In the genomic region with DNA sequence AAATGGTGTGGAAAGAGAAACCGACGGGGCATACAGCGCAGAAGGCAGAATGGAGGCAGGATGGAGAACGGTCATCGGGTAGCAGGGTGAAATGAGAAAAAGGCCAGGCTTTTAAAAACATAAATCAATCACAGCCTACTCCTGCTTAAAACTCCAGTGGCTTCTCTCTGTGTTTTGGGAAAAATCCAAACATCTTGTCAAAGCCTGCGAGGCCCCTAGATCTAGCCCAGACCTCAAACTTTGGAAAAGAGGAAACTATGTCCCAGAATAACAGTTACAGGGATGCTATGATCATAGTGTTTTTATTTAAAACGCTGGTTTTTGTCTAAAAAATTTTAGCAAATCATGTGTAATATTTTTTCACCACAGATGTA, we compare ENCODE assay signal across 15 cellular contexts. TPM values are rescaled to one million over a fixed set of nuclear protein-coding genes. Genes with fewer than 3 reads are reported as not detected.
DNase-seq lines count a peak whose midpoint lies in the region; ATAC-seq and TF ChIP-seq lines count a peak whose summit lies in the region.
"Had no signal": no experiment of that assay in that cellular context is flagged by ENCODE, and none has a peak within 500 bp of the region (broad histone marks: within the 10 kb centered on the region; RNA-seq: fewer than 3 reads in every experiment).

No MANE protein-coding gene starts in this region.

- H3K36me3 Mint-ChIP-seq in effector memory CD8-positive, alpha-beta T cell (ENCODE audit: insufficient read depth) = peaks cover 5% of the 10 kb centered on the region

- H3K27ac Mint-ChIP-seq in effector memory CD8-positive, alpha-beta T cell = no peak overlapping the region

- H3K27me3 ChIP-seq in Peyer's patch (no peaks in the 10 kb centered on the region), stomach smooth muscle (ENCODE audit: control insufficient read depth in 1 of 2, insufficient read depth in 2 of 2, low read length in 2 of 2) (no peaks in the 10 kb centered on the region)
- H3K27me3 ChIP-seq: brain microvascular endothelial cell had no signal

- H3K9me3 ChIP-seq in Peyer's patch = no peaks in the 10 kb centered on the region
- no peaks in the 10 kb centered on the region for H3K9me3 ChIP-seq in mesodermal cell (ENCODE audit: control insufficient read depth, low read length)
- no peaks in the 10 kb centered on the region for H3K9me3 ChIP-seq in stomach smooth muscle (ENCODE audit: control insufficient read depth in 2 of 2, low read length in 2 of 2)

- no peak for ATAC-seq in effector memory CD8-positive, alpha-beta T cell (replicated peaks)
- no peak for ATAC-seq in HG03045 (IDR thresholded peaks at IDR 0.05; ENCODE audit: unreplicated experiment)
- ATAC-seq: activated T-cell treated with anti-CD3 and anti-CD28 coated beads, Interleukin-2, amount 50 U/mL, for 4 hours; esophagus mucosa had no signal

- H3K4me3 ChIP-seq in Peyer's patch = no peak overlapping the region
- no peak overlapping the region for H3K4me3 ChIP-seq in coronary artery
- no peak overlapping the region for H3K4me3 ChIP-seq in mesodermal cell (ENCODE audit: extremely low read depth, insufficient read depth, low read length, poor library complexity, severe bottlenecking)
- peak overlapping the region; percentile 12 to 60 for H3K4me3 ChIP-seq in stomach smooth muscle (ENCODE audit: low read length in 2 of 2)

- H3K4me3 Mint-ChIP-seq in effector memory CD8-positive, alpha-beta T cell = no peak overlapping the region
- H3K4me3 Mint-ChIP-seq: activated T-cell treated with anti-CD3 and anti-CD28 coated beads, Interleukin-2, amount 50 U/mL, for 4 hours had no signal

- peak overlapping the region in 3 of 4 donors; percentile 37 to 81 (median 52) for H3K27ac ChIP-seq in Peyer's patch
- H3K27ac ChIP-seq in coronary artery = peak overlapping the region; percentile 92 to 93
- H3K27ac ChIP-seq in mesodermal cell (ENCODE audit: low read depth, low read length, severe bottlenecking) = peak overlapping the region; percentile 86
- H3K27ac ChIP-seq in stomach smooth muscle (ENCODE audit: low read length) = peak overlapping the region; percentile 89
- H3K27ac ChIP-seq: KMS-11 had no signal

- H3K27me3 Mint-ChIP-seq in effector memory CD8-positive, alpha-beta T cell = peaks cover 41 to 66% of the 10 kb centered on the region in 2 donors

- peak overlapping the region; percentile 57 to 69 for H3K9ac ChIP-seq in stomach smooth muscle (ENCODE audit: low read length in 2 of 2)
- H3K9ac ChIP-seq: KMS-11 had no signal

- peaks cover 0 to 38% (median 0%) of the 10 kb centered on the region in 4 donors for H3K4me1 ChIP-seq in Peyer's patch
- peaks cover 63% of the 10 kb centered on the region for H3K4me1 ChIP-seq in mesodermal cell (ENCODE audit: control insufficient read depth, insufficient read depth, low read length, poor library complexity, severe bottlenecking)
- H3K4me1 ChIP-seq in stomach smooth muscle (ENCODE audit: control insufficient read depth, insufficient read depth, low read length) = peaks cover 79% of the 10 kb centered on the region

- DNase-seq in Peyer's patch (no peak), coronary artery (ENCODE audit: low spot score) (no peak), GOT3 (lab: John Stamatoyannopoulos, UW) (no peak)
- DNase-seq in effector memory CD8-positive, alpha-beta T cell = no peak
- DNase-seq in activated naive CD4-positive, alpha-beta T cell treated with Interleukin-2 at 50 U/mL for 16 hours = no peak
- DNase-seq: activated CD4-positive, CD25-positive, alpha-beta regulatory T cell treated with anti-CD3 and anti-CD28 coated beads, Interleukin-2, amount 50 U/mL, for 72 hours; activated T-cell treated with anti-CD3 and anti-CD28 coated beads, Interleukin-2, amount 50 U/mL, for 4 hours; GDM1; NCI-H187 treated with DMSO at 0.1 percent for 48 hours had no signal

- no peaks in the 10 kb centered on the region for H3K4me1 Mint-ChIP-seq in effector memory CD8-positive, alpha-beta T cell (ENCODE audit: low read depth in 2 of 2)

- TF ChIP-seq CTCF in Peyer's patch (IDR thresholded peaks at IDR 0.05) (no peak), coronary artery (IDR thresholded peaks at IDR 0.05) (no peak)

- TF ChIP-seq POLR2A in Peyer's patch (IDR thresholded peaks at IDR 0.05) = no peak

- H3K9me3 Mint-ChIP-seq in effector memory CD8-positive, alpha-beta T cell = no peaks in the 10 kb centered on the region
- H3K9me3 Mint-ChIP-seq: activated T-cell treated with anti-CD3 and anti-CD28 coated beads, Interleukin-2, amount 50 U/mL, for 4 hours had no signal

- WGBS in mesodermal cell (ENCODE audit: insufficient coverage in 2 of 2), 2 experiments = 100% methylated on average over 1 to 2 of the region's 7 CpGs

- H3K36me3 ChIP-seq in Peyer's patch = no peaks in the 10 kb centered on the region
- H3K36me3 ChIP-seq in mesodermal cell (ENCODE audit: control insufficient read depth, insufficient read depth, low read length) = no peaks in the 10 kb centered on the region
- H3K36me3 ChIP-seq in stomach smooth muscle (ENCODE audit: control insufficient read depth in 2 of 2, insufficient read depth in 2 of 2, low read length in 2 of 2) = no peaks in the 10 kb centered on the region
- H3K36me3 ChIP-seq: brain microvascular endothelial cell had no signal

RNA-seq across cellular contexts. Expression of a gene that starts 41.1 kb away (rescaled TPM):
- 1 to 10 TPM; 1.1 to 4.1 (median 1.6) TPM for total RNA-seq in Peyer's patch
- polyA plus RNA-seq in mesodermal cell (2013, experiment 1 of 2) = 0.77 TPM
- polyA plus RNA-seq in mesodermal cell (2013, experiment 2 of 2) = 0.76 TPM

Comparison
In these comparisons a context has a peak if more than half of its experiments do, and no peak if none do; other contexts are left out.
1. H3K4me3 ChIP-seq: peak in stomach smooth muscle (2 of 2); none in Peyer's patch (0 of 4), coronary artery (single experiment) and mesodermal cell (single experiment).
2. Peak in every context shown above with its lines, with median percentiles within 50 percentile points of each other: H3K27ac ChIP-seq.